In the genomic region with DNA sequence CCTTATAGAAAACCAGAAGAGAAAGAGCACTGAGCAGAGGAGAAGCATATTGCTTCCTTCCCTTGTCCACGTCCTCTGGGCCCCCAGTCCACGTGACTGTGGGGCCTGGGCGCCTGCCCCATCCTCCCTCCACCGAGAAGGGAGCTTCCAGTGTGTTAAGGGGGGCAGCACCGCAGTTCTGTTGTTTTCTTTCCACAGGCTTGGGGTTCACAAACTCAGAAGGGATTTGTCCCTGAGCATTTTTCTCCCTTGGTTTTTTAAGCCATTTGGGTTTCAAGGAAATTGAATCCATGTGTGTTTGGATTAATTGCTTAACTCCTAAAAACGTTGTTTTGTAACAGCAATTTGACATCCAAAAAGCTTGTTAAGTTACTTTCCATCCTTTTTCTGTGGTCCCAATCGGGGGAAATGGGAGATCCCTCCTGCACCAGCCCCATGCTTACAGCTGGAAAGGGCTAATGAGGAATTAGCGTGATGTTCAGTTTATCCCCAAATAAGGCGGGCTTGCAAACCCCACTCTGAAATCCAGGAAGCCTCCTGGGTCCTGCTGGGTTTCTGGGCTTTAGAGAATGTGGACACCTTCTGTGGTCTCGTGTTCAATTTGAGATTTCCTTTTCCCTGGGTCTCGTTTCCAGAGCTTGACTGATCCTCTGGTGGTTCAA, we compare ENCODE assay signal across 9 cellular contexts.
DNase-seq lines count a peak whose midpoint lies in the region; ATAC-seq and TF ChIP-seq lines count a peak whose summit lies in the region.
"Had no signal": no experiment of that assay in that cellular context is flagged by ENCODE, and none has a peak within 500 bp of the region (broad histone marks: within the 10 kb centered on the region; RNA-seq: fewer than 3 reads in every experiment).

No MANE protein-coding gene starts in this region.

- DNase-seq in AG09309 (ENCODE audit: low read depth) (peak; percentile 54), D341Med (ENCODE audit: low spot score) (peak; percentile 41), NCI-H1436 treated with DMSO at 0.1 percent for 48 hours (lab: John Stamatoyannopoulos, UW) (no peak)
- DNase-seq in activated naive CD8-positive, alpha-beta T cell treated with anti-CD3 and anti-CD28 coated beads, Interleukin-2, amount 50 U/mL, for 24 hours, result no peak
- no peak for DNase-seq in stimulated activated CD8-positive, alpha-beta memory T cell treated with anti-CD3 and anti-CD28 coated beads, Interleukin-4, amount 100 ng/mL, for 48 hours
- no peak for DNase-seq in activated CD4-positive, CD25-positive, alpha-beta regulatory T cell (lab: John Stamatoyannopoulos, UW)

- H3K9ac ChIP-seq in muscle layer of colon (ENCODE audit: low read length), result no peak overlapping the region

- ATAC-seq in activated naive CD8-positive, alpha-beta T cell treated with anti-CD3 and anti-CD28 coated beads, Interleukin-2, amount 50 U/mL, for 24 hours, result no peak
- no peak for ATAC-seq in HG02938 (IDR thresholded peaks at IDR 0.05; ENCODE audit: unreplicated experiment)

- no peaks in the 10 kb centered on the region for H3K36me3 ChIP-seq in muscle layer of colon (ENCODE audit: insufficient read depth, low read length)

- H3K4me3 ChIP-seq in AG09309 (ENCODE audit: control insufficient read depth, low read depth, low read length) (no peak overlapping the region), muscle layer of colon (ENCODE audit: low read depth in 1 of 2, low read length in 2 of 2) (peak overlapping the region; percentile 4 to 38)

- no peak overlapping the region for H3K27ac ChIP-seq in muscle layer of colon (ENCODE audit: low read depth, low read length)
- H3K27ac ChIP-seq: HL-60 had no signal

- no peak for TF ChIP-seq CTCF in AG09309 (IDR thresholded peaks at IDR 0.05; ENCODE audit: control insufficient read depth, insufficient read depth, low read depth, low read length, missing control alignments)

- H3K9me3 ChIP-seq in muscle layer of colon (ENCODE audit: low read length), result no peaks in the 10 kb centered on the region

- H3K9me3 Mint-ChIP-seq in activated naive CD8-positive, alpha-beta T cell treated with anti-CD3 and anti-CD28 coated beads, Interleukin-2, amount 50 U/mL, for 24 hours, result peaks cover 5% of the 10 kb centered on the region

- H3K4me1 Mint-ChIP-seq in activated naive CD8-positive, alpha-beta T cell treated with anti-CD3 and anti-CD28 coated beads, Interleukin-2, amount 50 U/mL, for 24 hours, result peaks cover 30% of the 10 kb centered on the region

- H3K4me1 ChIP-seq in muscle layer of colon (ENCODE audit: insufficient read depth, low read length), result peaks cover 35% of the 10 kb centered on the region

- H3K4me3 Mint-ChIP-seq in activated naive CD8-positive, alpha-beta T cell treated with anti-CD3 and anti-CD28 coated beads, Interleukin-2, amount 50 U/mL, for 24 hours, result peak overlapping the region; percentile 56

- H3K27me3 ChIP-seq in muscle layer of colon (ENCODE audit: control insufficient read depth in 1 of 2, insufficient read depth in 2 of 2, low read length in 2 of 2), result no peaks in the 10 kb centered on the region

- H3K27ac Mint-ChIP-seq in activated naive CD8-positive, alpha-beta T cell treated with anti-CD3 and anti-CD28 coated beads, Interleukin-2, amount 50 U/mL, for 24 hours, result no peak overlapping the region

- H3K36me3 Mint-ChIP-seq in activated naive CD8-positive, alpha-beta T cell treated with anti-CD3 and anti-CD28 coated beads, Interleukin-2, amount 50 U/mL, for 24 hours (ENCODE audit: low read depth), result no peaks in the 10 kb centered on the region

- no peaks in the 10 kb centered on the region for H3K27me3 Mint-ChIP-seq in activated naive CD8-positive, alpha-beta T cell treated with anti-CD3 and anti-CD28 coated beads, Interleukin-2, amount 50 U/mL, for 24 hours

Comparison
In these comparisons a context has a peak if more than half of its experiments do, and no peak if none do; other contexts are left out.
1. DNase-seq: peak in AG09309 (single experiment) and D341Med (single experiment); none in activated naive CD8-positive, alpha-beta T cell treated with anti-CD3 and anti-CD28 coated beads, Interleukin-2, amount 50 U/mL, for 24 hours (single experiment), stimulated activated CD8-positive, alpha-beta memory T cell treated with anti-CD3 and anti-CD28 coated beads, Interleukin-4, amount 100 ng/mL, for 48 hours (single experiment), NCI-H1436 treated with DMSO at 0.1 percent for 48 hours (single experiment) and activated CD4-positive, CD25-positive, alpha-beta regulatory T cell (0 of 4).